ENCODE assay signal across 8 cellular contexts in the genomic region with DNA sequence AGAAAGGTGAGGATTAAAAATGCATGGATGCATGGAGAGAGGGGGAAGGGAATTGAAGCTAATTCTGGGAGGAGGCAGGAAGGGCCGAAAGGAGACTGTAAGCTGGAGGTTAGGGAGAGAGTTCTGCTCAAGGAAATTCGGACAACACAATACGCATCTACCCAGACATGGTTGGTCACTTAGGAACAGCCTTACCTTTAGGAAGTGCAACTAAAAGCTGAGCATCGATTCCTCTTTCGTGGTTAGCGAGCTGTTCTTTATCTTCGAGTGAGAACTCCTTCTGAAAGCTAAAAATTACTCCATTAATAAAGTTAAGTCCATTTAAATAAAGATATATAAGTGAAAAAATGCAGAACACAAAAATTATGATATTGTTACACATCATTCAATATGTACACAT.
DNase-seq lines count a peak whose midpoint lies in the region; ATAC-seq and TF ChIP-seq lines count a peak whose summit lies in the region.
"Not testable (repeated sequence)": the region's sequence is repeated elsewhere in the genome, so short reads cannot be mapped to it uniquely, and the experiment has no call there.

No MANE protein-coding gene starts in this region.

- peak overlapping the region; percentile 9 to 84 (median 73) for H3K27ac Mint-ChIP-seq in CD14-positive monocyte
- not testable (repeated sequence) for H3K27ac Mint-ChIP-seq in memory B cell

- H3K9me3 Mint-ChIP-seq in CD14-positive monocyte, memory B cell: not testable (repeated sequence)

- peaks cover 18% of the 10 kb centered on the region for H3K4me1 Mint-ChIP-seq in CD14-positive monocyte
- not testable (repeated sequence) for H3K4me1 Mint-ChIP-seq in memory B cell

- peak overlapping the region in 1 of 2 donors; percentile 2 for H3K4me3 Mint-ChIP-seq in CD14-positive monocyte
- not testable (repeated sequence) for H3K4me3 Mint-ChIP-seq in memory B cell

- peaks cover 37 to 62% of the 10 kb centered on the region in 2 donors for H3K36me3 Mint-ChIP-seq in CD14-positive monocyte
- H3K36me3 Mint-ChIP-seq in memory B cell = not testable (repeated sequence)

- ATAC-seq in GM18861 (IDR thresholded peaks at IDR 0.05; ENCODE audit: unreplicated experiment) = peak; percentile 74
- peak; percentile 84 for ATAC-seq in GM19467 (IDR thresholded peaks at IDR 0.05; ENCODE audit: unreplicated experiment)
- ATAC-seq in GM21723 (IDR thresholded peaks at IDR 0.05; ENCODE audit: unreplicated experiment) = peak; percentile 81
- ATAC-seq in HG02852 (IDR thresholded peaks at IDR 0.05; ENCODE audit: unreplicated experiment) = peak; percentile 54
- peak; percentile 88 for ATAC-seq in HG03354 (IDR thresholded peaks at IDR 0.05; ENCODE audit: poor library complexity, severe bottlenecking, unreplicated experiment)
- ATAC-seq in memory B cell (ENCODE audit: low read depth) = peak; percentile 98

- intact Hi-C loops in CD14-positive monocyte (cut with micrococcal nuclease) = not testable (repeated sequence)

- not testable (repeated sequence) for DNase-seq in CD14-positive monocyte (ENCODE audit: low spot score); memory B cell (ENCODE audit: low spot score in 2 of 2)
- peak; percentile 7 for DNase-seq in NOMO-1 treated with DMSO at 0.1 percent for 48 hours (lab: John Stamatoyannopoulos, UW; ENCODE audit: unreplicated experiment)

- H3K27me3 Mint-ChIP-seq in CD14-positive monocyte (ENCODE audit: low read depth in 3 of 3); memory B cell: not testable (repeated sequence)

- not testable (repeated sequence) for TF ChIP-seq CTCF in CD14-positive monocyte (IDR thresholded peaks at IDR 0.05)
